Comparison of ENCODE assay signal across 1 cellular context in genomic region chr12:116319851-116320621, GRCh38.
TF ChIP-seq lines count a peak whose summit lies in the region.

No MANE protein-coding gene starts in this region.

TF ChIP-seq in GM12878, 131 proteins besides CTCF, POLR2A, EP300 and RAD21 (continued from another document):
- TF ChIP-seq CEBPZ (IDR thresholded peaks at IDR 0.05; ENCODE audit: low read depth, low read length) (no peak), BCL11A (IDR thresholded peaks at IDR 0.05; ENCODE audit: low read depth, low read length) (no peak), EGR1 (IDR thresholded peaks at IDR 0.05; ENCODE audit: borderline replicate concordance in 1 of 2, low read depth in 2 of 2, low read length in 2 of 2) (no peak), RUNX3 (IDR thresholded peaks at IDR 0.05; ENCODE audit: low read length) (peak; percentile 79), TARDBP (IDR thresholded peaks at IDR 0.05; ENCODE audit: borderline replicate concordance) (no peak), E2F4 (IDR thresholded peaks at IDR 0.05; ENCODE audit: low read depth, low read length) (no peak), EED (IDR thresholded peaks at IDR 0.05; ENCODE audit: low read depth) (peak; percentile 55), PAX5 (IDR thresholded peaks at IDR 0.05; ENCODE audit: borderline replicate concordance, low read depth, low read length) (no peak), MEF2A (IDR thresholded peaks at IDR 0.05; ENCODE audit: insufficient read depth, low read depth, low read length) (peak; percentile 81), MYC (IDR thresholded peaks at IDR 0.05; ENCODE audit: insufficient read depth, insufficient read length, insufficient replicate concordance, low read length, severe bottlenecking) (no peak), IRF4 (IDR thresholded peaks at IDR 0.05; ENCODE audit: low read depth, low read length) (0 out of 2 replicates have a peak, but pooled peaks have one; percentile 38), IKZF2 (IDR thresholded peaks at IDR 0.05) (0 out of 4 replicates have a peak, but pooled peaks of 1 of the 2 experiments have one; percentile 21), ZNF207 (IDR thresholded peaks at IDR 0.05; ENCODE audit: borderline replicate concordance) (no peak), RFX5 (IDR thresholded peaks at IDR 0.05; ENCODE audit: low read depth, low read length) (no peak), FOXM1 (IDR thresholded peaks at IDR 0.05; ENCODE audit: low read depth, low read length) (peak; percentile 61; the same call in 1 of the 2 replicates), ASH2L (IDR thresholded peaks at IDR 0.05; ENCODE audit: borderline replicate concordance, low read depth) (no peak), GABPA (IDR thresholded peaks at IDR 0.05; ENCODE audit: low read depth) (no peak), BCL3 (IDR thresholded peaks at IDR 0.05; ENCODE audit: borderline replicate concordance, insufficient read depth, low read depth, low read length, poor library complexity, severe bottlenecking) (no peak), CHD2 (IDR thresholded peaks at IDR 0.05; ENCODE audit: borderline replicate concordance, low read depth, low read length) (no peak), ATF2 (IDR thresholded peaks at IDR 0.05; ENCODE audit: low read length) (no peak), CEBPB (IDR thresholded peaks at IDR 0.05; ENCODE audit: borderline replicate concordance in 1 of 2, low read depth in 2 of 2, low read length in 2 of 2) (no peak), JUNB (IDR thresholded peaks at IDR 0.05) (peak; percentile 39), SP1 (IDR thresholded peaks at IDR 0.05; ENCODE audit: low read depth, low read length) (no peak), CREB1 (IDR thresholded peaks at IDR 0.05; ENCODE audit: low read depth) (peak; percentile 43; the same call in 1 of the 2 replicates), SMC3 (IDR thresholded peaks at IDR 0.05; ENCODE audit: borderline replicate concordance, low read length) (no peak)
